ENCODE assay signal across 7 cellular contexts in genomic region chr11:78086521-78087074, GRCh38. TPM values are rescaled to one million over a fixed set of nuclear protein-coding genes. Genes with fewer than 3 reads are reported as not detected.
"Had no signal": no experiment of that assay in that cellular context is flagged by ENCODE, and none has a peak within 500 bp of the region (broad histone marks: within the 10 kb centered on the region; RNA-seq: fewer than 3 reads in every experiment).

No MANE protein-coding gene starts in this region.

RNA-seq across cellular contexts. Expression of gene THRSP, which starts 22.9 kb away (rescaled TPM):
- total RNA-seq: activated CD8-positive, alpha-beta T cell treated with anti-CD3 and anti-CD28 coated beads, Interleukin-2, amount 10 ng/mL, durations not matched to agents 7 days and 5 days; activated naive CD8-positive, alpha-beta T cell treated with anti-CD3 and anti-CD28 coated beads, Interleukin-2, amount 10 ng/mL, durations not matched to agents 7 days and 5 days; NCI-H460; OCI-LY7; SJCRH30; T-helper 1 cell treated with Interleukin-12 subunit alpha and Interleukin-12 subunit beta and Interleukin-4 antibody, amounts not matched to agents 30 ng/mL and 1 ng/mL, for 36 hours had no signal
- polyA plus RNA-seq: SK-N-SH had no signal
